22 cellular contexts compared by ENCODE assay signal in genomic region chr4:40157444-40157843, GRCh38. TPM values are rescaled to one million over a fixed set of nuclear protein-coding genes. Genes with fewer than 3 reads are reported as not detected.
"Had no signal": no experiment of that assay in that cellular context is flagged by ENCODE, and none has a peak within 500 bp of the region (broad histone marks: within the 10 kb centered on the region; RNA-seq: fewer than 3 reads in every experiment).

No MANE protein-coding gene starts in this region.

- H3K4me3 ChIP-seq: lung, sigmoid colon, testis had no signal

- H3K4me3 Mint-ChIP-seq: activated CD4-positive, alpha-beta memory T cell treated with anti-CD3 and anti-CD28 coated beads for 36 hours; activated T-helper 1 cell treated with anti-CD3 and anti-CD28 coated beads, Interleukin-12 subunit alpha, Interleukin-12 subunit beta, Interleukin-2, Interleukin-4 antibody, amounts not matched to agents 30 ng/mL and 10 ng/mL and 1 ng/mL, durations not matched to agents 14 hours and 24 hours and 36 hours; endodermal cell; mesothelial cell of epicardium; nephron; stimulated activated memory B cell treated with anti-CD40 and anti-IgM and Interleukin-4, amounts not matched to agents 10 μg/mL and 1 μg/mL and 100 μg/mL, for 72 hours; type B pancreatic cell; WTC11 had no signal

- ATAC-seq: activated naive CD4-positive, alpha-beta T cell treated with anti-CD3 and anti-CD28 coated beads, Interleukin-2, amount 50 U/mL, for 72 hours; stimulated activated memory B cell treated with anti-CD40 and anti-IgM and Interleukin-4, amounts not matched to agents 10 μg/mL and 1 μg/mL and 100 μg/mL, for 72 hours; WTC11 had no signal

- DNase-seq: activated CD4-positive, alpha-beta memory T cell treated with anti-CD3 and anti-CD28 coated beads for 36 hours; activated CD4-positive, alpha-beta T cell treated with anti-CD3 and anti-CD28 coated beads for 4 hours; activated gamma-delta T cell treated with Interleukin-2 at 50 U/mL for 16 hours; activated T-cell treated with anti-CD3 and anti-CD28 coated beads for 4 hours; amniotic stem cell; endodermal cell; foreskin melanocyte; hypothalamus; nucleus accumbens; sigmoid colon; stimulated activated CD4-positive, alpha-beta T cell treated with anti-CD3 and anti-CD28 coated beads, Interleukin-4, amount 100 ng/mL, for 4 hours; testis had no signal

- H3K4me1 Mint-ChIP-seq: endodermal cell; mesothelial cell of epicardium; nephron; stimulated activated memory B cell treated with anti-CD40 and anti-IgM and Interleukin-4, amounts not matched to agents 10 μg/mL and 1 μg/mL and 100 μg/mL, for 72 hours had no signal

- H3K9me3 Mint-ChIP-seq: activated CD4-positive, alpha-beta memory T cell treated with anti-CD3 and anti-CD28 coated beads for 36 hours; activated T-helper 1 cell treated with anti-CD3 and anti-CD28 coated beads, Interleukin-12 subunit alpha, Interleukin-12 subunit beta, Interleukin-2, Interleukin-4 antibody, amounts not matched to agents 30 ng/mL and 10 ng/mL and 1 ng/mL, durations not matched to agents 14 hours and 24 hours and 36 hours; endodermal cell; nephron; stimulated activated memory B cell treated with anti-CD40 and anti-IgM and Interleukin-4, amounts not matched to agents 10 μg/mL and 1 μg/mL and 100 μg/mL, for 72 hours; type B pancreatic cell; WTC11 had no signal

- H3K27me3 Mint-ChIP-seq: activated CD4-positive, alpha-beta memory T cell treated with anti-CD3 and anti-CD28 coated beads for 36 hours; stimulated activated memory B cell treated with anti-CD40 and anti-IgM and Interleukin-4, amounts not matched to agents 10 μg/mL and 1 μg/mL and 100 μg/mL, for 72 hours; type B pancreatic cell had no signal

- H3K27ac Mint-ChIP-seq: activated CD4-positive, alpha-beta memory T cell treated with anti-CD3 and anti-CD28 coated beads for 36 hours; activated naive CD4-positive, alpha-beta T cell treated with anti-CD3 and anti-CD28 coated beads, Interleukin-2, amount 50 U/mL, for 72 hours; activated T-helper 1 cell treated with anti-CD3 and anti-CD28 coated beads, Interleukin-12 subunit alpha, Interleukin-12 subunit beta, Interleukin-2, Interleukin-4 antibody, amounts not matched to agents 30 ng/mL and 10 ng/mL and 1 ng/mL, durations not matched to agents 14 hours and 24 hours and 36 hours; endodermal cell; mesothelial cell of epicardium; nephron; stimulated activated memory B cell treated with anti-CD40 and anti-IgM and Interleukin-4, amounts not matched to agents 10 μg/mL and 1 μg/mL and 100 μg/mL, for 72 hours; type B pancreatic cell; WTC11 had no signal

RNA-seq across cellular contexts. Expression of gene RHOH, which starts 39.4 kb away (rescaled TPM):
- total RNA-seq: fibroblast of lung, renal cortical epithelial cell had no signal
